Comparison of ENCODE assay signal across 1 cellular context in genomic region chr17:38762231-38762630, GRCh38.
TF ChIP-seq lines count a peak whose summit lies in the region.

No MANE protein-coding gene starts in this region.

TF ChIP-seq in HEK293, 187 proteins besides CTCF, POLR2A, EP300 and RAD21:
- TF ChIP-seq ZBTB11 (tag by site-specific recombination; conservative IDR thresholded peaks at IDR 0.05; ENCODE audit: low read depth) = no peak
- peak; percentile 65 for TF ChIP-seq ZNF600 (tag by site-specific recombination; IDR thresholded peaks at IDR 0.05)
TF ChIP-seq in HEK293: peak in this region for 1.
